In the genomic region with DNA sequence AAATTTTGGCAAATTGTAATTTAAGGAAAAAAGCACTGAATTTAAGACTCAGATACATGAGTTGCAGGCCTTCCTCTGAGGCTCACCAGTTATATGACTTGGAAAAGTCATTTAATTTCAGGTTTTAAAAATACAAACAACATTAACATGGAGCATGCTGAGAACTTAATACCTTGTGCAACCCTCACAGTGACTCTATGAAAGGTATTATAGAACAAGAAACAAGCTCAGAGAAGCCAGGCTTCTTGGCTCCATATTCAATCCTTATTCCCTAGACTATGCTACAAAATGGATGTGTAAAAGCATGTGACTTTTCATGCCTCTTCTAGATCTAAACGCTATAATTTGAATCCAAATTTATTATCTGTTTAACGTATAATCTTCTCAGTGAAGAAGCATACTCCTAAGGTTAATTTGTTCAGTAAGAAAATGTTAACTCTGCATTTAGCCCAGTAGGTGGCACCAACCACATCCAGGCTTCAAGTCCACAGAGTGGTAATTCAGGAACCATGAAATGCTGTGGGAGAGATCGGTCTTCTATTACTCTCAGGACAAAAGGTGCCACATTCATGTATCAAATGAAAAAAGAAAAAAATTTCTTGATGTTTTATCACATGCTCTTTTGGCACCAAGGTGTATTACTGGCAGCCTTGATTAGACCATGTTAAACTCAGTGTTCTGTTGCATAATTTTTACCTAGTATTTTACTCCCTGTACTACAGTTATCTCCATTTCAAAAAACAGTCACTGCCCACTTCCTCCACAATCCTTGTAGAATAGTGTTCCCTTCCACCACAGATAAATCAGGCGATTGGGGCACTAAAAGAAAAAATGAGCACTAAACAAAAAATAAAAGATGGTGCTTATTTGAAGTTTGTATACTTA, we compare ENCODE assay signal across 8 cellular contexts. TPM values are rescaled to one million over a fixed set of nuclear protein-coding genes. Genes with fewer than 3 reads are reported as not detected.
A peak's percentile ranks its signal among the peaks of the same experiment; 100 is the strongest.
DNase-seq lines count a peak whose midpoint lies in the region; ATAC-seq and TF ChIP-seq lines count a peak whose summit lies in the region.

No MANE protein-coding gene starts in this region.

- ATAC-seq in stimulated activated memory B cell treated with anti-CD40 and anti-IgM and Interleukin-4, amounts not matched to agents 10 μg/mL and 1 μg/mL and 100 μg/mL, for 72 hours = peak; percentile 64

- peak; percentile 88 for TF ChIP-seq CTCF in SK-N-SH (IDR thresholded peaks at IDR 0.05)

- H3K27ac ChIP-seq in SK-N-SH (ENCODE audit: low read depth in 2 of 2, low read length in 1 of 2) = no peak overlapping the region

- no peaks in the 10 kb centered on the region for H3K79me2 ChIP-seq in SK-N-SH (ENCODE audit: insufficient read depth)

- H3K27me3 Mint-ChIP-seq in stimulated activated memory B cell treated with anti-CD40 and anti-IgM and Interleukin-4, amounts not matched to agents 10 μg/mL and 1 μg/mL and 100 μg/mL, for 72 hours = no peaks in the 10 kb centered on the region

- H3K4me1 Mint-ChIP-seq in stimulated activated memory B cell treated with anti-CD40 and anti-IgM and Interleukin-4, amounts not matched to agents 10 μg/mL and 1 μg/mL and 100 μg/mL, for 72 hours = peaks cover 12% of the 10 kb centered on the region

- 7% methylated on average over 4 of the region's 4 CpGs for WGBS in SK-N-SH (ENCODE audit: low lambda C conversion rate)

- POLR2A ChIA-PET in SK-N-SH (lab: Yijun Ruan, JAX) = no interaction called here

- no peaks in the 10 kb centered on the region for H3K36me3 Mint-ChIP-seq in stimulated activated memory B cell treated with anti-CD40 and anti-IgM and Interleukin-4, amounts not matched to agents 10 μg/mL and 1 μg/mL and 100 μg/mL, for 72 hours

- peak; percentile 20 for DNase-seq in activated CD8-positive, alpha-beta memory T cell treated with anti-CD3 and anti-CD28 coated beads, Interleukin-2, amount 50 U/mL, for 4 hours
- DNase-seq in activated CD8-positive, alpha-beta memory T cell treated with anti-CD3 and anti-CD28 coated beads for 24 hours = no peak
- DNase-seq in HCEC 1CT (peak; percentile 65), NAMALWA (ENCODE audit: low spot score) (peak; percentile 31), SK-N-SH (peak; percentile 40), cerebellum (ENCODE audit: low spot score) (peak; percentile 65), kidney tubule cell (ENCODE audit: low spot score) (peak; percentile 74)

- H3K4me3 ChIP-seq in SK-N-SH (ENCODE audit: low read depth in 2 of 2, low read length in 1 of 2) = no peak overlapping the region; a peak in 1 of 4 replicates

- H3K4me3 Mint-ChIP-seq in stimulated activated memory B cell treated with anti-CD40 and anti-IgM and Interleukin-4, amounts not matched to agents 10 μg/mL and 1 μg/mL and 100 μg/mL, for 72 hours = no peak overlapping the region

- H3K9me3 Mint-ChIP-seq in stimulated activated memory B cell treated with anti-CD40 and anti-IgM and Interleukin-4, amounts not matched to agents 10 μg/mL and 1 μg/mL and 100 μg/mL, for 72 hours = no peaks in the 10 kb centered on the region

- TF ChIP-seq RAD21 in SK-N-SH (IDR thresholded peaks at IDR 0.05; ENCODE audit: low read length) = peak; percentile 84

- H2AFZ ChIP-seq in SK-N-SH (ENCODE audit: low read depth) = peak overlapping the region; percentile 52; the same call in 1 of the 2 replicates

- H3K9me3 ChIP-seq in SK-N-SH = no peaks in the 10 kb centered on the region

- no peak overlapping the region for H3K27ac Mint-ChIP-seq in stimulated activated memory B cell treated with anti-CD40 and anti-IgM and Interleukin-4, amounts not matched to agents 10 μg/mL and 1 μg/mL and 100 μg/mL, for 72 hours

- no peaks in the 10 kb centered on the region for H3F3A ChIP-seq in SK-N-SH (replicated peaks; ENCODE audit: insufficient read depth)

- H3K36me3 ChIP-seq in SK-N-SH (replicated peaks in 1 of 2; ENCODE audit: control insufficient read depth in 1 of 2, insufficient read depth in 2 of 2, low read length in 1 of 2) = no peaks in the 10 kb centered on the region

- no peak for TF ChIP-seq EP300 in SK-N-SH (IDR thresholded peaks at IDR 0.05; ENCODE audit: borderline replicate concordance in 1 of 2, low read depth in 1 of 2, low read length in 1 of 2)

- no peaks in the 10 kb centered on the region for H3K27me3 ChIP-seq in SK-N-SH (ENCODE audit: insufficient read depth)

- no peak overlapping the region for H3K9ac ChIP-seq in SK-N-SH

- no peaks in the 10 kb centered on the region for H4K20me1 ChIP-seq in SK-N-SH (ENCODE audit: insufficient read depth)

- CTCF ChIA-PET in SK-N-SH (lab: Yijun Ruan, JAX) = interaction anchor here (0.6 to 1.5 kb wide), 17 partner anchors 9 to 1209 kb away, joined by 3 to 6 read pairs (median 4); partner anchors contain the start of genes CCDC196 and GPHN

- no peak overlapping the region for H3K4me2 ChIP-seq in SK-N-SH

- no peaks in the 10 kb centered on the region for H3K9me2 ChIP-seq in SK-N-SH

- peaks cover 0 to 5% of the 10 kb centered on the region in 2 experiments; a peak in 2 of 4 replicates for H3K4me1 ChIP-seq in SK-N-SH (ENCODE audit: control insufficient read depth in 1 of 2, insufficient read depth in 2 of 2, low read depth in 1 of 2, low read length in 1 of 2)

TF ChIP-seq in SK-N-SH, 30 proteins besides CTCF, POLR2A, EP300 and RAD21:
- no peak for TF ChIP-seq CHD2 (IDR thresholded peaks at IDR 0.05; ENCODE audit: low read length, partially characterized antibody)
- no peak for TF ChIP-seq NFIC (IDR thresholded peaks at IDR 0.05; ENCODE audit: borderline replicate concordance)
- no peak for TF ChIP-seq GABPA (IDR thresholded peaks at IDR 0.05; ENCODE audit: low read depth)
- TF ChIP-seq POLR2AphosphoS5 (IDR thresholded peaks at IDR 0.05; ENCODE audit: low read depth, low read length) = no peak
- TF ChIP-seq FOSL2 (IDR thresholded peaks at IDR 0.05; ENCODE audit: borderline replicate concordance, low read depth) = no peak
- TF ChIP-seq RCOR1 (IDR thresholded peaks at IDR 0.05; ENCODE audit: low read length) = no peak
- TF ChIP-seq EZH2phosphoT487 (IDR thresholded peaks at IDR 0.05; ENCODE audit: borderline replicate concordance, low read depth) = no peak
- TF ChIP-seq FOXJ3 (CRISPR knock-in tag; IDR thresholded peaks at IDR 0.05) = no peak
- TF ChIP-seq SMC3 (IDR thresholded peaks at IDR 0.05; ENCODE audit: low read depth, low read length) = peak; percentile 72
- no peak for TF ChIP-seq TEAD4 (IDR thresholded peaks at IDR 0.05; ENCODE audit: borderline replicate concordance, insufficient read depth)
- TF ChIP-seq RXRA (IDR thresholded peaks at IDR 0.05; ENCODE audit: borderline replicate concordance, low read depth) = no peak
- no peak for TF ChIP-seq GATA2 (CRISPR knock-in tag; IDR thresholded peaks at IDR 0.05)
- TF ChIP-seq, protein P1, sequence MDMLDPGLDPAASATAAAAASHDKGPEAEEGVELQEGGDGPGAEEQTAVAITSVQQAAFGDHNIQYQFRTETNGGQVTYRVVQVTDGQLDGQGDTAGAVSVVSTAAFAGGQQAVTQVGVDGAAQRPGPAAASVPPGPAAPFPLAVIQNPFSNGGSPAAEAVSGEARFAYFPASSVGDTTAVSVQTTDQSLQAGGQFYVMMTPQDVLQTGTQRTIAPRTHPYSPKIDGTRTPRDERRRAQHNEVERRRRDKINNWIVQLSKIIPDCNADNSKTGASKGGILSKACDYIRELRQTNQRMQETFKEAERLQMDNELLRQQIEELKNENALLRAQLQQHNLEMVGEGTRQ (IDR thresholded peaks at IDR 0.05; ENCODE audit: borderline replicate concordance, low read depth, low read length) = no peak
- TF ChIP-seq YY1 (IDR thresholded peaks at IDR 0.05; ENCODE audit: low read depth) = no peak
- TF ChIP-seq MXI1 (IDR thresholded peaks at IDR 0.05; ENCODE audit: low read depth, low read length) = 0 out of 2 replicates have a peak, but pooled peaks have one; percentile 24
- no peak for TF ChIP-seq TCF12 (IDR thresholded peaks at IDR 0.05)
- no peak for TF ChIP-seq IRF3 (IDR thresholded peaks at IDR 0.05; ENCODE audit: low read depth, low read length)
- TF ChIP-seq JUND (IDR thresholded peaks at IDR 0.05) = no peak
- TF ChIP-seq RFX5 (IDR thresholded peaks at IDR 0.05; ENCODE audit: low read length) = 0 out of 2 replicates have a peak, but pooled peaks have one; percentile 49

RNA-seq across cellular contexts. Expression of gene CCDC196, which starts 9.3 kb away (rescaled TPM):
- not detected in 2 replicates for polyA plus RNA-seq in SK-N-SH (2012; rRNA removed)
- polyA plus RNA-seq in SK-N-SH (2012; cell fraction: cytosol; rRNA removed) = not detected in 2 replicates
- not detected in 2 replicates for polyA plus RNA-seq in SK-N-SH (2012; cell fraction: nucleus; rRNA removed)
- not detected for total RNA-seq in cerebellum

RNA-seq across cellular contexts. Expression of gene GPHN, which starts 12.5 kb away (rescaled TPM):
- 6.9 and 8.8 TPM in 2 replicates for polyA plus RNA-seq in SK-N-SH (2012; rRNA removed)
- 8.6 and 10.0 TPM in 2 replicates for polyA plus RNA-seq in SK-N-SH (2012; cell fraction: cytosol; rRNA removed)
- polyA plus RNA-seq in SK-N-SH (2012; cell fraction: nucleus; rRNA removed) = 3.4 and 8.3 TPM in 2 replicates
- 90.6 TPM for total RNA-seq in cerebellum
